ENCODE assay signal across 12 cellular contexts in the genomic region with DNA sequence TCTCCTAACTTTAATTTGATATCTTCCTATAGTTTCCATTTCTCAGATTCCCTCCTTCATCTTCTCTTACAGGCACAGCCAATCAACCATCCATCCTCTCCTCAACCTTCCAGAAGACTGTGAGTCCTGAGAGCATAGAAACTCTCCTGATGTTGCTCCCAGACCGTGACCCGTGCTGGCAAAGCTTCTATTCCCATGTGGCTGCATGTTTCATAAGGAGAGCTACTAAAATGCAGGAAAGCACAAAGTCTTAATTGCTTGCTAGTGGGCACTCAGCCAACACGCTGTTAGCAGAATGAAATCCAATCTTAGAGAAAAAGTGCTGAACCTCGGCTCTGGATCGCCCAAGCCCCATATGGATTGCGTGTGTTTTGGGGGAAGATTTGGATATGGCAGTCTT.
DNase-seq lines count a peak whose midpoint lies in the region; ATAC-seq, FAIRE-seq and TF ChIP-seq lines count a peak whose summit lies in the region.
"Had no signal": no experiment of that assay in that cellular context is flagged by ENCODE, and none has a peak within 500 bp of the region (broad histone marks: within the 10 kb centered on the region; RNA-seq: fewer than 3 reads in every experiment).

No MANE protein-coding gene starts in this region.

- intact Hi-C loops in HepG2 (cut with micrococcal nuclease; ENCODE audit: unreplicated experiment) (no loop called here), right lobe of liver (cut with DNase I) (no loop called here), heart right ventricle (cut with DNase I) (no loop called here), uterus (cut with DNase I; ENCODE audit: low total_unique reads) (no loop called here)

- H3K36me3 ChIP-seq in HepG2 (replicated peaks in 1 of 2; ENCODE audit: control insufficient read depth in 1 of 2, insufficient read depth in 2 of 2, low read length in 2 of 2) = no peaks in the 10 kb centered on the region
- no peaks in the 10 kb centered on the region for H3K36me3 ChIP-seq in right lobe of liver
- no peaks in the 10 kb centered on the region for H3K36me3 ChIP-seq in heart right ventricle
- no peaks in the 10 kb centered on the region for H3K36me3 ChIP-seq in uterus

- H3K27ac ChIP-seq in HepG2 (ENCODE audit: extremely low read length, insufficient read depth, low read length) (no peak overlapping the region), right lobe of liver (no peak overlapping the region), heart right ventricle (no peak overlapping the region), uterus (no peak overlapping the region)

- BruUV-seq in HepG2 (replicated peaks; lab: Mats Ljungman, UMichigan) = no TSS peak

- WGBS in HepG2 (ENCODE audit: low lambda C conversion rate) = over 99% methylated on average over 6 of the region's 6 CpGs
- 57% methylated on average over 6 of the region's 6 CpGs for WGBS in right lobe of liver (ENCODE audit: insufficient coverage, low coverage, low lambda C conversion rate, missing lambda C conversion rate)
- WGBS in heart right ventricle, 2 donors = 54 to 63% methylated on average over 6 of the region's 6 CpGs

- H3K4me2 ChIP-seq in HepG2 (ENCODE audit: low read depth, low read length) = no peak overlapping the region

- TF ChIP-seq EP300 in HepG2 (IDR thresholded peaks at IDR 0.05; ENCODE audit: low read depth in 2 of 2, low read length in 2 of 2) (no peak), HepG2 (CRISPR knock-in tag; IDR thresholded peaks at IDR 0.05; ENCODE audit: borderline replicate concordance) (no peak)

- DNase-seq in HepG2 (ENCODE audit: low spot score) (no peak), right lobe of liver (no peak), NCI-H524 treated with DMSO at 0.1 percent for 48 hours (lab: John Stamatoyannopoulos, UW) (peak; percentile 54), heart right ventricle (peak; percentile 38 to 45), uterus (peak; percentile 33 to 36), erythroblast (lab: John Stamatoyannopoulos, UW) (no peak), ureter (ENCODE audit: low spot score) (no peak)
- DNase-seq: activated CD8-positive, alpha-beta memory T cell treated with anti-CD3 and anti-CD28 coated beads, Interleukin-2, amount 50 U/mL, for 4 hours; activated naive CD8-positive, alpha-beta T cell treated with anti-CD3 and anti-CD28 coated beads, Interleukin-2, amount 50 U/mL, for 24 hours; natural killer cell had no signal

- H2AFZ ChIP-seq in HepG2 (ENCODE audit: low read length) = no peak overlapping the region

- H3K4me1 ChIP-seq in HepG2 (ENCODE audit: insufficient read depth, low read length) (peaks cover 42% of the 10 kb centered on the region), right lobe of liver (peaks cover 0 to 18% (median 7%) of the 10 kb centered on the region in 4 donors), heart right ventricle (peaks cover 0 to 9% (median 0%) of the 10 kb centered on the region in 9 donors), uterus (no peaks in the 10 kb centered on the region)

- ATAC-seq in HepG2 (no peak), right lobe of liver (no peak), heart right ventricle (peak in 3 of 8 donors; percentile 35 to 55 (median 51)), GM18519 (IDR thresholded peaks at IDR 0.05; ENCODE audit: low FRiP score, unreplicated experiment) (no peak)
- ATAC-seq: activated naive CD8-positive, alpha-beta T cell treated with anti-CD3 and anti-CD28 coated beads, Interleukin-2, amount 50 U/mL, for 24 hours; HCT116; natural killer cell had no signal

- H3K4me3 ChIP-seq in HepG2 (replicated peaks in 1 of 3; ENCODE audit: insufficient read depth in 1 of 3, low read depth in 2 of 3, low read length in 3 of 3) (no peak overlapping the region), right lobe of liver (no peak overlapping the region), heart right ventricle (no peak overlapping the region), uterus (no peak overlapping the region)

- POLR2A ChIA-PET in HepG2 (lab: Yijun Ruan, JAX) = no interaction called here

- TF ChIP-seq CTCF in HepG2 (CRISPR knock-in tag; IDR thresholded peaks at IDR 0.05) (no peak), right lobe of liver (IDR thresholded peaks at IDR 0.05) (no peak), heart right ventricle (IDR thresholded peaks at IDR 0.05) (no peak), uterus (IDR thresholded peaks at IDR 0.05) (no peak)

- in situ Hi-C loops in HepG2 (cut with HindIII; ENCODE audit: extremely low pct_ligation_motif_present, low pct_unique_long_range_greater_than_20kb) = no loop called here

- TF ChIP-seq RAD21 in HepG2 (CRISPR knock-in tag; IDR thresholded peaks at IDR 0.05) = no peak

- CTCF ChIA-PET in HepG2 (lab: Yijun Ruan, JAX; ENCODE audit: low intra/inter-chr PET ratio, low total read pairs) = no interaction called here

- H3K9me3 ChIP-seq in HepG2 (ENCODE audit: low read length) = no peaks in the 10 kb centered on the region
- no peaks in the 10 kb centered on the region for H3K9me3 ChIP-seq in right lobe of liver
- H3K9me3 ChIP-seq in heart right ventricle = no peaks in the 10 kb centered on the region
- H3K9me3 ChIP-seq in uterus = no peaks in the 10 kb centered on the region

- H3K9ac ChIP-seq in HepG2 (ENCODE audit: insufficient read depth, low read depth, low read length) = no peak overlapping the region

- FAIRE-seq in HepG2 (lab: Jason Lieb, UNC) = no peak

- TF ChIP-seq POLR2A in HepG2 (IDR thresholded peaks at IDR 0.05; ENCODE audit: insufficient read depth in 1 of 2, low read depth in 2 of 2, low read length in 2 of 2) = no peak
- TF ChIP-seq POLR2A in right lobe of liver (IDR thresholded peaks at IDR 0.05) = no peak
- no peak for TF ChIP-seq POLR2A in uterus (IDR thresholded peaks at IDR 0.05)
- TF ChIP-seq POLR2A in erythroblast (IDR thresholded peaks at IDR 0.05; ENCODE audit: low read length) = no peak

- no peaks in the 10 kb centered on the region for H3K27me3 ChIP-seq in HepG2 (ENCODE audit: control insufficient read depth in 1 of 2, insufficient read depth in 2 of 2, low read length in 2 of 2)
- H3K27me3 ChIP-seq in right lobe of liver = no peaks in the 10 kb centered on the region
- H3K27me3 ChIP-seq in heart right ventricle = no peaks in the 10 kb centered on the region
- H3K27me3 ChIP-seq in uterus = no peaks in the 10 kb centered on the region

- H4K20me1 ChIP-seq in HepG2 (ENCODE audit: insufficient read depth, low read length) = no peaks in the 10 kb centered on the region

- no peaks in the 10 kb centered on the region for H3K79me2 ChIP-seq in HepG2 (ENCODE audit: insufficient read depth, low read length)

TF ChIP-seq in HepG2, 621 proteins besides CTCF, POLR2A, EP300 and RAD21:
- 0 out of 2 replicates have a peak, but pooled peaks have one; percentile 46 for TF ChIP-seq NPAS2 (CRISPR knock-in tag; IDR thresholded peaks at IDR 0.05; ENCODE audit: borderline replicate concordance)
- TF ChIP-seq KMT2B (CRISPR knock-in tag; IDR thresholded peaks at IDR 0.05) = no peak
- TF ChIP-seq, protein P1, sequence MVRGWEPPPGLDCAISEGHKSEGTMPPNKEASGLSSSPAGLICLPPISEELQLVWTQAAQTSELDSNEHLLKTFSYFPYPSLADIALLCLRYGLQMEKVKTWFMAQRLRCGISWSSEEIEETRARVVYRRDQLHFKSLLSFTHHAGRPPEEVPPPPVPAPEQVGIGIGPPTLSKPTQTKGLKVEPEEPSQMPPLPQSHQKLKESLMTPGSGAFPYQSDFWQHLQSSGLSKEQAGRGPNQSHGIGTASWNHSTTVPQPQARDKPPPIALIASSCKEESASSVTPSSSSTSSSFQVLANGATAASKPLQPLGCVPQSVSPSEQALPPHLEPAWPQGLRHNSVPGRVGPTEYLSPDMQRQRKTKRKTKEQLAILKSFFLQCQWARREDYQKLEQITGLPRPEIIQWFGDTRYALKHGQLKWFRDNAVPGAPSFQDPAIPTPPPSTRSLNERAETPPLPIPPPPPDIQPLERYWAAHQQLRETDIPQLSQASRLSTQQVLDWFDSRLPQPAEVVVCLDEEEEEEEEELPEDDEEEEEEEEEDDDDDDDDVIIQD (CRISPR knock-in tag; IDR thresholded peaks at IDR 0.05; ENCODE audit: low read depth) = 0 out of 2 replicates have a peak, but pooled peaks have one; percentile 37
- TF ChIP-seq ZNF263 (CRISPR knock-in tag; IDR thresholded peaks at IDR 0.05) = no peak

Comparison
In these comparisons a context has a peak if more than half of its experiments do, and no peak if none do; other contexts are left out.
1. DNase-seq: peak in NCI-H524 treated with DMSO at 0.1 percent for 48 hours (single experiment), heart right ventricle (2 of 2) and uterus (2 of 2); none in HepG2 (single experiment), right lobe of liver (0 of 3), erythroblast (0 of 2) and ureter (single experiment).